ENCODE assay signal across 8 cellular contexts in genomic region chr3:56303508-56303907, GRCh38.
DNase-seq lines count a peak whose midpoint lies in the region; ATAC-seq and TF ChIP-seq lines count a peak whose summit lies in the region.

No MANE protein-coding gene starts in this region.

- CTCF ChIA-PET in Calu3 (lab: Charles Lee) = no interaction called here

- H3K27ac Mint-ChIP-seq in Calu3 (ENCODE audit: unreplicated experiment) (no peak overlapping the region), glutamatergic neuron (ENCODE audit: unreplicated experiment) (no peak overlapping the region)

- no TSS peak for BruUV-seq in Calu3 (replicated peaks; lab: Mats Ljungman, UMichigan)

- WGBS in spleen, 5 donors = 20 to 28% (median 26%) methylated on average over 5 of the region's 5 CpGs

- H3K9me3 Mint-ChIP-seq in Calu3 (ENCODE audit: low read depth, unreplicated experiment) (peaks cover 2% of the 10 kb centered on the region), glutamatergic neuron (ENCODE audit: unreplicated experiment) (no peaks in the 10 kb centered on the region)

- ATAC-seq in GM19372 (IDR thresholded peaks at IDR 0.05; ENCODE audit: low read depth, unreplicated experiment) (peak; percentile 84), HG03457 (IDR thresholded peaks at IDR 0.05; ENCODE audit: unreplicated experiment) (peak; percentile 69)

- H3K27me3 ChIP-seq in spleen (replicated peaks in 1 of 7) (peaks cover 0 to 9% (median 0%) of the 10 kb centered on the region in 7 donors), tibial artery (no peaks in the 10 kb centered on the region)

- no peak overlapping the region for H3K4me3 ChIP-seq in spleen
- no peak overlapping the region for H3K4me3 ChIP-seq in tibial artery

- H3K4me1 ChIP-seq in spleen = no peaks in the 10 kb centered on the region
- H3K4me1 ChIP-seq in tibial artery = no peaks in the 10 kb centered on the region

- H3K36me3 ChIP-seq in spleen = no peaks in the 10 kb centered on the region
- H3K36me3 ChIP-seq in tibial artery = no peaks in the 10 kb centered on the region

- intact Hi-C loops in Calu3 (cut with micrococcal nuclease; ENCODE audit: unreplicated experiment) = no loop called here
- intact Hi-C loops in spleen (cut with DNase I; ENCODE audit: low total_unique reads) = no loop called here
- intact Hi-C loops in tibial artery (cut with DNase I; ENCODE audit: low total_unique reads) = no loop called here

- peaks cover 31% of the 10 kb centered on the region for H3K27me3 Mint-ChIP-seq in Calu3 (ENCODE audit: unreplicated experiment)
- no peaks in the 10 kb centered on the region for H3K27me3 Mint-ChIP-seq in glutamatergic neuron (ENCODE audit: unreplicated experiment)

- H3K4me3 Mint-ChIP-seq in Calu3 (ENCODE audit: low read depth, unreplicated experiment) (no peak overlapping the region), glutamatergic neuron (ENCODE audit: unreplicated experiment) (no peak overlapping the region)

- no peaks in the 10 kb centered on the region for H3K36me3 Mint-ChIP-seq in Calu3 (ENCODE audit: insufficient read depth, unreplicated experiment)
- no peaks in the 10 kb centered on the region for H3K36me3 Mint-ChIP-seq in glutamatergic neuron (ENCODE audit: unreplicated experiment)

- no peaks in the 10 kb centered on the region for H3K4me1 Mint-ChIP-seq in Calu3 (ENCODE audit: low read depth, unreplicated experiment)
- H3K4me1 Mint-ChIP-seq in glutamatergic neuron (ENCODE audit: low read depth, unreplicated experiment) = no peaks in the 10 kb centered on the region

- no peak for TF ChIP-seq CTCF in Calu3 (IDR thresholded peaks at IDR 0.05; ENCODE audit: unreplicated experiment)
- peak; percentile 69 for TF ChIP-seq CTCF in glutamatergic neuron (IDR thresholded peaks at IDR 0.05; ENCODE audit: partially characterized antibody, unreplicated experiment)
- peak in 7 of 11 experiments; percentile 14 to 46 (median 39) for TF ChIP-seq CTCF in spleen (IDR thresholded peaks at IDR 0.05 in 8 of 11, conservative IDR thresholded peaks at IDR 0.05 in 3 of 11)
- TF ChIP-seq CTCF in tibial artery (IDR thresholded peaks at IDR 0.05) = peak in 1 of 2 experiments; percentile 7

- TF ChIP-seq POLR2A in spleen (IDR thresholded peaks at IDR 0.05) = no peak

- peak; percentile 24 for DNase-seq in Calu3
- DNase-seq in SKM-1 (lab: John Stamatoyannopoulos, UW; ENCODE audit: unreplicated experiment) = peak; percentile 81
- peak; percentile 62 for DNase-seq in glutamatergic neuron
- DNase-seq in spleen = no peak
- no peak for DNase-seq in tibial artery
- no peak for DNase-seq in DMS53 treated with DMSO at 0.1 percent for 48 hours (lab: John Stamatoyannopoulos, UW; ENCODE audit: unreplicated experiment)

- H3K27ac ChIP-seq in spleen (no peak overlapping the region), tibial artery (no peak overlapping the region)

- no peaks in the 10 kb centered on the region for H3K9me3 ChIP-seq in spleen
- H3K9me3 ChIP-seq in tibial artery = no peaks in the 10 kb centered on the region

Comparison
In these comparisons a context has a peak if more than half of its experiments do, and no peak if none do; other contexts are left out.
1. DNase-seq: peak in Calu3 (single experiment), SKM-1 (single experiment) and glutamatergic neuron (single experiment); none in spleen (single experiment), tibial artery (0 of 2) and DMS53 treated with DMSO at 0.1 percent for 48 hours (single experiment).